1 cellular context compared by ENCODE assay signal in genomic region chr9:133950206-133950915, GRCh38.
TF ChIP-seq lines count a peak whose summit lies in the region.

No MANE protein-coding gene starts in this region.

TF ChIP-seq in GM12878, 131 proteins besides CTCF, POLR2A, EP300 and RAD21 (continued from another document):
- TF ChIP-seq CHD4 (IDR thresholded peaks at IDR 0.05) (no peak), ASH2L (IDR thresholded peaks at IDR 0.05; ENCODE audit: borderline replicate concordance, low read depth) (no peak), NR2F1 (conservative IDR thresholded peaks at IDR 0.05) (no peak)
